1 cellular context compared by ENCODE assay signal in genomic region chr2:46966576-46966975, GRCh38.
TF ChIP-seq lines count a peak whose summit lies in the region.

No MANE protein-coding gene starts in this region.

TF ChIP-seq in HepG2, 621 proteins besides CTCF, POLR2A, EP300 and RAD21:
- no peak for TF ChIP-seq CBX5 (CRISPR knock-in tag; IDR thresholded peaks at IDR 0.05; ENCODE audit: borderline replicate concordance)
- no peak for TF ChIP-seq HMG20B (CRISPR knock-in tag; conservative IDR thresholded peaks at IDR 0.05)
- TF ChIP-seq RFX3 (CRISPR knock-in tag; IDR thresholded peaks at IDR 0.05), result no peak
- no peak for TF ChIP-seq ZNF205 (CRISPR knock-in tag; IDR thresholded peaks at IDR 0.05)
- no peak for TF ChIP-seq HINFP (CRISPR knock-in tag; IDR thresholded peaks at IDR 0.05; ENCODE audit: low read depth)
- TF ChIP-seq SNAI1 (CRISPR knock-in tag; IDR thresholded peaks at IDR 0.05; ENCODE audit: borderline replicate concordance), result no peak
- no peak for TF ChIP-seq ZFP1 (CRISPR knock-in tag; IDR thresholded peaks at IDR 0.05)
- TF ChIP-seq MYC (CRISPR knock-in tag; IDR thresholded peaks at IDR 0.05; ENCODE audit: borderline replicate concordance), result no peak
- TF ChIP-seq ELF4 (CRISPR knock-in tag; IDR thresholded peaks at IDR 0.05; ENCODE audit: borderline replicate concordance), result no peak
- TF ChIP-seq ZBTB38 (CRISPR knock-in tag; IDR thresholded peaks at IDR 0.05), result no peak
- no peak for TF ChIP-seq ZNF335 (CRISPR knock-in tag; IDR thresholded peaks at IDR 0.05)
- TF ChIP-seq MBD4 (IDR thresholded peaks at IDR 0.05; ENCODE audit: borderline replicate concordance, low read length), result no peak
- no peak for TF ChIP-seq ZBTB3 (CRISPR knock-in tag; IDR thresholded peaks at IDR 0.05; ENCODE audit: borderline replicate concordance, low read depth)
- TF ChIP-seq ZNF235 (CRISPR knock-in tag; IDR thresholded peaks at IDR 0.05; ENCODE audit: borderline replicate concordance), result no peak
- TF ChIP-seq FOXO1 (CRISPR knock-in tag; IDR thresholded peaks at IDR 0.05), result no peak
- no peak for TF ChIP-seq RFX1 (IDR thresholded peaks at IDR 0.05)
- TF ChIP-seq ZNF326 (CRISPR knock-in tag; IDR thresholded peaks at IDR 0.05; ENCODE audit: borderline replicate concordance), result no peak
- TF ChIP-seq HES4 (CRISPR knock-in tag; IDR thresholded peaks at IDR 0.05; ENCODE audit: borderline replicate concordance), result no peak
- TF ChIP-seq ZNF674 (CRISPR knock-in tag; IDR thresholded peaks at IDR 0.05; ENCODE audit: low read depth), result no peak
- TF ChIP-seq KDM3A (CRISPR knock-in tag; IDR thresholded peaks at IDR 0.05; ENCODE audit: low read depth), result no peak
